In genomic region chr5:146793709-146794108, GRCh38 we compare ENCODE assay signal across 20 cellular contexts.
"Had no signal": no experiment of that assay in that cellular context is flagged by ENCODE, and none has a peak within 500 bp of the region (broad histone marks: within the 10 kb centered on the region; RNA-seq: fewer than 3 reads in every experiment).

No MANE protein-coding gene starts in this region.

- H3K27me3 Mint-ChIP-seq: activated naive CD8-positive, alpha-beta T cell treated with anti-CD3 and anti-CD28 coated beads for 36 hours; dendritic cell treated with granulocyte-macrophage colony-stimulating factor and Interleukin-4, amounts not matched to agents 40 ng/mL and 50 ng/mL, for 4 days had no signal

- H3K27ac Mint-ChIP-seq: activated naive CD8-positive, alpha-beta T cell treated with anti-CD3 and anti-CD28 coated beads for 36 hours; naive B cell; neural progenitor cell had no signal

- H3K36me3 Mint-ChIP-seq: activated naive CD8-positive, alpha-beta T cell treated with anti-CD3 and anti-CD28 coated beads for 36 hours; naive B cell; neural progenitor cell had no signal

- H3K4me3 Mint-ChIP-seq: activated naive CD8-positive, alpha-beta T cell treated with anti-CD3 and anti-CD28 coated beads for 36 hours; dendritic cell treated with granulocyte-macrophage colony-stimulating factor and Interleukin-4, amounts not matched to agents 40 ng/mL and 50 ng/mL, for 4 days; naive B cell; neural progenitor cell had no signal

- DNase-seq: activated CD4-positive, alpha-beta T cell treated with anti-CD3 and anti-CD28 coated beads, Interleukin-2, amount 50 U/mL, for 1 hour; activated naive CD4-positive, alpha-beta T cell treated with Interleukin-2 at 50 U/mL for 16 hours; activated naive CD8-positive, alpha-beta T cell treated with anti-CD3 and anti-CD28 coated beads for 36 hours; activated T-cell treated with anti-CD3 and anti-CD28 coated beads for 4 hours; amygdala; effector CD4-positive, alpha-beta T cell; erythroblast; foreskin fibroblast; kidney; naive B cell; posterior cingulate gyrus; retina; sigmoid colon; stimulated activated CD4-positive, alpha-beta T cell treated with anti-CD3 and anti-CD28 coated beads, Interleukin-2, amount 100 ng/mL, for 48 hours; stimulated activated CD8-positive, alpha-beta memory T cell treated with anti-CD3 and anti-CD28 coated beads, Interleukin-4, amount 100 ng/mL, for 48 hours; stimulated activated naive CD4-positive, alpha-beta T cell; testis; upper lobe of left lung had no signal

- H3K9me3 Mint-ChIP-seq: activated naive CD8-positive, alpha-beta T cell treated with anti-CD3 and anti-CD28 coated beads for 36 hours; dendritic cell treated with granulocyte-macrophage colony-stimulating factor and Interleukin-4, amounts not matched to agents 40 ng/mL and 50 ng/mL, for 4 days; neural progenitor cell had no signal

- H3K4me1 Mint-ChIP-seq: naive B cell had no signal
